Comparison of ENCODE assay signal across 17 cellular contexts in genomic region chr18:55839350-55839749, GRCh38.
A peak's percentile ranks its signal among the peaks of the same experiment; 100 is the strongest.
DNase-seq lines count a peak whose midpoint lies in the region; ATAC-seq and TF ChIP-seq lines count a peak whose summit lies in the region.
"Had no signal": no experiment of that assay in that cellular context is flagged by ENCODE, and none has a peak within 500 bp of the region (broad histone marks: within the 10 kb centered on the region; RNA-seq: fewer than 3 reads in every experiment).

No MANE protein-coding gene starts in this region.

- intact Hi-C loops in PC-3 (cut with micrococcal nuclease), result no loop called here
- intact Hi-C loops in sciatic nerve (cut with DNase I), result no loop called here
- intact Hi-C loops in sigmoid colon (cut with DNase I), result no loop called here

- no TSS peak for BruUV-seq in PC-3 (replicated peaks; lab: Mats Ljungman, UMichigan)

- no peaks in the 10 kb centered on the region for H4K20me1 ChIP-seq in PC-3 (ENCODE audit: low read length)
- H4K20me1 ChIP-seq: BLaER1 treated with 17β-estradiol and CSF1 and Interleukin-3, amounts not matched to agents 10 nM and 100 nM had no signal

- no peaks in the 10 kb centered on the region for H3F3A ChIP-seq in PC-3 (ENCODE audit: low read length, unreplicated experiment)

- H3K9me3 ChIP-seq in PC-3 (ENCODE audit: low read length), result no peaks in the 10 kb centered on the region
- no peaks in the 10 kb centered on the region for H3K9me3 ChIP-seq in sigmoid colon

- H2AFZ ChIP-seq in PC-3 (ENCODE audit: low read length), result no peak overlapping the region

- TF ChIP-seq CTCF in PC-3 (conservative IDR thresholded peaks at IDR 0.05; ENCODE audit: low read depth, low read length) (no peak), sigmoid colon (IDR thresholded peaks at IDR 0.05) (no peak)

- POLR2A ChIA-PET in PC-3 (lab: Charles Lee; ENCODE audit: unreplicated experiment), result no interaction called here

- DNase-seq in EL (peak; percentile 83), PC-3 (peak; percentile 74), fibroblast of peridontal ligament (ENCODE audit: extremely low read depth) (peak; percentile 79), sciatic nerve (ENCODE audit: low spot score) (no peak), NCI-H2029 treated with DMSO at 0.1 percent for 48 hours (lab: John Stamatoyannopoulos, UW) (no peak), sigmoid colon (no peak)
- no peak for DNase-seq in activated CD8-positive, alpha-beta memory T cell treated with anti-CD3 and anti-CD28 coated beads for 24 hours
- DNase-seq: activated CD4-positive, alpha-beta memory T cell treated with anti-CD3 and anti-CD28 coated beads for 36 hours; activated effector memory CD4-positive, alpha-beta T cell treated with Interleukin-2 at 50 U/mL for 16 hours; caudate nucleus; Karpas-422; NCI-H187 treated with DMSO at 0.1 percent for 48 hours; NCI-H526 treated with DMSO at 0.1 percent for 48 hours; stimulated activated CD4-positive, alpha-beta T cell treated with anti-CD3 and anti-CD28 coated beads, Interleukin-2, amount 100 ng/mL, for 24 hours; T-helper 9 cell had no signal

- peak overlapping the region; percentile 18 for H3K4me2 ChIP-seq in PC-3 (ENCODE audit: low read length)

- H3K27ac ChIP-seq in PC-3 (ENCODE audit: low read length), result peak overlapping the region; percentile 59
- H3K27ac ChIP-seq in sigmoid colon, result no peak overlapping the region

- no peaks in the 10 kb centered on the region for H3K9me2 ChIP-seq in PC-3 (replicated peaks; ENCODE audit: low read length)

- H3K27me3 ChIP-seq in PC-3 (ENCODE audit: low read length), result no peaks in the 10 kb centered on the region
- H3K27me3 ChIP-seq in sigmoid colon, result no peaks in the 10 kb centered on the region
- H3K27me3 ChIP-seq: BLaER1 treated with 17β-estradiol and CSF1 and Interleukin-3, amounts not matched to agents 10 nM and 100 nM had no signal

- H3K36me3 ChIP-seq in PC-3 (ENCODE audit: low read depth, low read length), result no peaks in the 10 kb centered on the region
- H3K36me3 ChIP-seq in sigmoid colon, result no peaks in the 10 kb centered on the region
- H3K36me3 ChIP-seq: BLaER1 treated with 17β-estradiol and CSF1 and Interleukin-3, amounts not matched to agents 10 nM and 100 nM had no signal

- H3K4me3 ChIP-seq in PC-3 (ENCODE audit: low read length) (no peak overlapping the region), sigmoid colon (no peak overlapping the region)
- H3K4me3 ChIP-seq: BLaER1 treated with 17β-estradiol and CSF1 and Interleukin-3, amounts not matched to agents 10 nM and 100 nM had no signal

- CTCF ChIA-PET in PC-3 (lab: Charles Lee), result no interaction called here

- H3K9ac ChIP-seq in PC-3 (ENCODE audit: low read length), result no peak overlapping the region
- H3K9ac ChIP-seq: BLaER1 treated with 17β-estradiol and CSF1 and Interleukin-3, amounts not matched to agents 10 nM and 100 nM had no signal

- no peak for TF ChIP-seq POLR2A in sigmoid colon (IDR thresholded peaks at IDR 0.05)

- no peaks in the 10 kb centered on the region for H3K79me2 ChIP-seq in PC-3 (ENCODE audit: low read length)

- peak; percentile 53 for ATAC-seq in PC-3
- ATAC-seq in sciatic nerve, result peak; percentile 83
- ATAC-seq in HG03159 (IDR thresholded peaks at IDR 0.05; ENCODE audit: unreplicated experiment), result no peak

- no peak for TF ChIP-seq EP300 in sigmoid colon (IDR thresholded peaks at IDR 0.05)

- H3K4me1 ChIP-seq in PC-3 (ENCODE audit: insufficient read depth, low read length), result peaks cover 15% of the 10 kb centered on the region; the same call in 1 of the 2 replicates
- no peaks in the 10 kb centered on the region for H3K4me1 ChIP-seq in sigmoid colon

Comparison
In these comparisons a context has a peak if more than half of its experiments do, and no peak if none do; other contexts are left out.
1. DNase-seq: peak in EL (single experiment), PC-3 (single experiment) and fibroblast of peridontal ligament (single experiment); none in sciatic nerve (single experiment), NCI-H2029 treated with DMSO at 0.1 percent for 48 hours (single experiment), activated CD8-positive, alpha-beta memory T cell treated with anti-CD3 and anti-CD28 coated beads for 24 hours (single experiment) and sigmoid colon (single experiment).